ENCODE assay signal across 18 cellular contexts in genomic region chr10:125472037-125472607, GRCh38.
"Had no signal": no experiment of that assay in that cellular context is flagged by ENCODE, and none has a peak within 500 bp of the region (broad histone marks: within the 10 kb centered on the region; RNA-seq: fewer than 3 reads in every experiment).

No MANE protein-coding gene starts in this region.

- H3K27me3 ChIP-seq: gastrocnemius medialis, right atrium auricular region had no signal

- H3K27ac ChIP-seq: coronary artery, gastrocnemius medialis, heart right ventricle, right atrium auricular region had no signal

- DNase-seq: activated B cell treated with CpG ODN at 0.5 μM for 24 hours; activated CD4-positive, alpha-beta T cell treated with anti-CD3 and anti-CD28 coated beads, Interleukin-2, amount 10 ng/mL, durations not matched to agents 24 days and 14 days; activated CD8-positive, alpha-beta memory T cell treated with anti-CD3 and anti-CD28 coated beads, Interleukin-2, amount 50 U/mL, for 4 hours; activated CD8-positive, alpha-beta T cell treated with anti-CD3 and anti-CD28 coated beads, Interleukin-2, amount 10 ng/mL, durations not matched to agents 7 days and 5 days; activated effector memory CD4-positive, alpha-beta T cell treated with anti-CD3 and anti-CD28 coated beads, Interleukin-2, amount 50 U/mL, for 16 hours; activated T-cell treated with anti-CD3 and anti-CD28 coated beads, Interleukin-2, amount 50 U/mL, for 48 hours; central memory CD4-positive, alpha-beta T cell; effector CD8-positive, alpha-beta T cell; gastrocnemius medialis; heart right ventricle; left ventricle myocardium superior; mesendoderm; nucleus accumbens; stimulated activated naive CD8-positive, alpha-beta T cell treated with anti-CD3 and anti-CD28 coated beads, Interleukin-15, amount 100 ng/mL, for 72 hours had no signal

- H3K4me2 ChIP-seq: smooth muscle cell had no signal

- H3K36me3 ChIP-seq: gastrocnemius medialis, heart right ventricle, right atrium auricular region had no signal

- H3K4me1 ChIP-seq: gastrocnemius medialis, heart right ventricle, right atrium auricular region had no signal

- H3K4me3 ChIP-seq: coronary artery, gastrocnemius medialis, heart right ventricle, right atrium auricular region, smooth muscle cell had no signal

- H3K9me3 ChIP-seq: gastrocnemius medialis, heart right ventricle, right atrium auricular region had no signal

- ATAC-seq: activated CD8-positive, alpha-beta T cell treated with anti-CD3 and anti-CD28 coated beads, Interleukin-2, amount 10 ng/mL, durations not matched to agents 7 days and 5 days; activated naive CD4-positive, alpha-beta T cell treated with anti-CD3 and anti-CD28 coated beads, Interleukin-2, amount 50 U/mL, for 72 hours; gastrocnemius medialis; heart right ventricle; left ventricle myocardium superior; stimulated activated naive CD8-positive, alpha-beta T cell treated with anti-CD3 and anti-CD28 coated beads, Interleukin-15, amount 100 ng/mL, for 72 hours had no signal
